9 cellular contexts compared by ENCODE assay signal in genomic region chr17:10844667-10845387, GRCh38. TPM values are rescaled to one million over a fixed set of nuclear protein-coding genes. Genes with fewer than 3 reads are reported as not detected.
DNase-seq lines count a peak whose midpoint lies in the region; ATAC-seq and TF ChIP-seq lines count a peak whose summit lies in the region.
"Had no signal": no experiment of that assay in that cellular context is flagged by ENCODE, and none has a peak within 500 bp of the region (broad histone marks: within the 10 kb centered on the region; RNA-seq: fewer than 3 reads in every experiment).

No MANE protein-coding gene starts in this region.

- no peaks in the 10 kb centered on the region for H3F3A ChIP-seq in PC-9 (ENCODE audit: insufficient read depth, low read depth)

- POLR2A ChIA-PET in PC-9 (lab: Charles Lee; ENCODE audit: unreplicated experiment): no interaction called here

- H3K36me3 ChIP-seq in PC-9 (ENCODE audit: low read depth): no peaks in the 10 kb centered on the region

- peak; percentile 56 for DNase-seq in AG10803 (ENCODE audit: low read depth)
- peak in 1 of 2 experiments; percentile 38 for DNase-seq in PC-9
- DNase-seq in activated T-helper 1 cell treated with anti-CD3 and anti-CD28 coated beads, Interleukin-2, amount 50 U/mL, for 16 hours (ENCODE audit: low read depth in 1 of 2, low spot score in 1 of 2): peak; percentile 32 to 42
- DNase-seq in fibroblast of peridontal ligament (ENCODE audit: extremely low read depth): peak; percentile 59
- DNase-seq in natural killer cell treated with Interleukin-12 subunit alpha and Interleukin-12 subunit beta and Interleukin-15 and Interleukin-18, amount 100 ng/mL, for 72 hours (ENCODE audit: low spot score): peak; percentile 70

- H3K36me3 Mint-ChIP-seq in natural killer cell treated with Interleukin-12 subunit alpha and Interleukin-12 subunit beta and Interleukin-15 and Interleukin-18, amount 100 ng/mL, for 72 hours: no peaks in the 10 kb centered on the region
- no peaks in the 10 kb centered on the region for H3K36me3 Mint-ChIP-seq in stimulated activated memory B cell treated with anti-CD40 and anti-IgM and Interleukin-4, amounts not matched to agents 10 μg/mL and 1 μg/mL and 100 μg/mL, for 72 hours

- no peaks in the 10 kb centered on the region for H3K4me1 ChIP-seq in PC-9 (replicated peaks; ENCODE audit: insufficient read depth)

- no peaks in the 10 kb centered on the region for H4K20me1 ChIP-seq in PC-9 (ENCODE audit: insufficient read depth)

- H3K79me2 ChIP-seq in PC-9 (ENCODE audit: low read depth): no peaks in the 10 kb centered on the region

- no peaks in the 10 kb centered on the region for H3K9me3 Mint-ChIP-seq in natural killer cell treated with Interleukin-12 subunit alpha and Interleukin-12 subunit beta and Interleukin-15 and Interleukin-18, amount 100 ng/mL, for 72 hours
- H3K9me3 Mint-ChIP-seq in stimulated activated memory B cell treated with anti-CD40 and anti-IgM and Interleukin-4, amounts not matched to agents 10 μg/mL and 1 μg/mL and 100 μg/mL, for 72 hours: peaks cover 7% of the 10 kb centered on the region

- intact Hi-C loops in PC-9 (cut with micrococcal nuclease; ENCODE audit: unreplicated experiment): loop anchor here (1.0 to 5.0 kb wide), 4 partner anchors 93 to 213 kb away; no protein-coding TSS in a partner anchor

- TF ChIP-seq CTCF in AG10803 (conservative IDR thresholded peaks at IDR 0.05; ENCODE audit: low read length): peak; percentile 92
- TF ChIP-seq CTCF in PC-9 (conservative IDR thresholded peaks at IDR 0.05): peak; percentile 81

- no peaks in the 10 kb centered on the region for H3K9me2 ChIP-seq in PC-9 (ENCODE audit: insufficient read depth)

- H3K9me3 ChIP-seq in PC-9 (ENCODE audit: insufficient read depth, low read depth): no peaks in the 10 kb centered on the region

- CTCF ChIA-PET in PC-9 (lab: Charles Lee): interaction anchor here (0.6 to 1.0 kb wide), 3 partner anchors 108 to 1575 kb away, joined by 3 to 4 read pairs (median 3); no protein-coding TSS in a partner anchor

- no TSS peak for BruUV-seq in PC-9 (replicated peaks; lab: Mats Ljungman, UMichigan)

- H3K27ac ChIP-seq in PC-9: no peak overlapping the region

- H3K4me2 ChIP-seq in PC-9: no peak overlapping the region

- H3K4me3 ChIP-seq in AG10803 (ENCODE audit: low read length) (peak overlapping the region; percentile 52), PC-9 (no peak overlapping the region)

- H3K27me3 ChIP-seq in PC-9 (ENCODE audit: insufficient read depth, low read depth): 0 out of 2 replicates have a peak, but pooled peaks cover 2% of the 10 kb centered on the region

- H3K27ac Mint-ChIP-seq in natural killer cell treated with Interleukin-12 subunit alpha and Interleukin-12 subunit beta and Interleukin-15 and Interleukin-18, amount 100 ng/mL, for 72 hours: no peak overlapping the region
- no peak overlapping the region for H3K27ac Mint-ChIP-seq in stimulated activated memory B cell treated with anti-CD40 and anti-IgM and Interleukin-4, amounts not matched to agents 10 μg/mL and 1 μg/mL and 100 μg/mL, for 72 hours

- H2AFZ ChIP-seq in PC-9: no peak overlapping the region

- peak overlapping the region; percentile 61 for H3K4me3 Mint-ChIP-seq in natural killer cell treated with Interleukin-12 subunit alpha and Interleukin-12 subunit beta and Interleukin-15 and Interleukin-18, amount 100 ng/mL, for 72 hours
- H3K4me3 Mint-ChIP-seq in stimulated activated memory B cell treated with anti-CD40 and anti-IgM and Interleukin-4, amounts not matched to agents 10 μg/mL and 1 μg/mL and 100 μg/mL, for 72 hours: peak overlapping the region; percentile 69

- peaks cover 17 to 21% of the 10 kb centered on the region in 2 donors for H3K27me3 Mint-ChIP-seq in natural killer cell treated with Interleukin-12 subunit alpha and Interleukin-12 subunit beta and Interleukin-15 and Interleukin-18, amount 100 ng/mL, for 72 hours
- H3K27me3 Mint-ChIP-seq in stimulated activated memory B cell treated with anti-CD40 and anti-IgM and Interleukin-4, amounts not matched to agents 10 μg/mL and 1 μg/mL and 100 μg/mL, for 72 hours: peaks cover 23% of the 10 kb centered on the region

- peak; percentile 94 for ATAC-seq in GM18907 (IDR thresholded peaks at IDR 0.05; ENCODE audit: unreplicated experiment)
- peak; percentile 96 for ATAC-seq in HG03354 (IDR thresholded peaks at IDR 0.05; ENCODE audit: poor library complexity, severe bottlenecking, unreplicated experiment)
- peak; percentile 85 to 91 for ATAC-seq in natural killer cell treated with Interleukin-12 subunit alpha and Interleukin-12 subunit beta and Interleukin-15 and Interleukin-18, amount 100 ng/mL, for 72 hours
- ATAC-seq in stimulated activated memory B cell treated with anti-CD40 and anti-IgM and Interleukin-4, amounts not matched to agents 10 μg/mL and 1 μg/mL and 100 μg/mL, for 72 hours: peak; percentile 80

- H3K4me1 Mint-ChIP-seq in natural killer cell treated with Interleukin-12 subunit alpha and Interleukin-12 subunit beta and Interleukin-15 and Interleukin-18, amount 100 ng/mL, for 72 hours (ENCODE audit: low read depth in 2 of 2): peaks cover 7 to 10% of the 10 kb centered on the region in 2 donors
- peaks cover 8% of the 10 kb centered on the region for H3K4me1 Mint-ChIP-seq in stimulated activated memory B cell treated with anti-CD40 and anti-IgM and Interleukin-4, amounts not matched to agents 10 μg/mL and 1 μg/mL and 100 μg/mL, for 72 hours

RNA-seq across cellular contexts. Expression of gene PIRT, which starts 6.9 kb away (rescaled TPM):
- total RNA-seq in PC-9 (2021): not detected in 2 replicates
- total RNA-seq in natural killer cell treated with Interleukin-12 subunit alpha and Interleukin-12 subunit beta and Interleukin-15 and Interleukin-18, amount 100 ng/mL, for 72 hours: not detected
- total RNA-seq: T-helper 2 cell treated with Interferon-gamma antibody and Interleukin-4, amounts not matched to agents 100 ng/mL and 5 ng/mL, for 36 hours had no signal

RNA-seq across cellular contexts. Expression of gene TMEM238L, which starts 40.9 kb away (rescaled TPM):
- total RNA-seq in PC-9 (2021): not detected in 2 replicates
- not detected for total RNA-seq in natural killer cell treated with Interleukin-12 subunit alpha and Interleukin-12 subunit beta and Interleukin-15 and Interleukin-18, amount 100 ng/mL, for 72 hours
- total RNA-seq: T-helper 2 cell treated with Interferon-gamma antibody and Interleukin-4, amounts not matched to agents 100 ng/mL and 5 ng/mL, for 36 hours had no signal
